In the genomic region with DNA sequence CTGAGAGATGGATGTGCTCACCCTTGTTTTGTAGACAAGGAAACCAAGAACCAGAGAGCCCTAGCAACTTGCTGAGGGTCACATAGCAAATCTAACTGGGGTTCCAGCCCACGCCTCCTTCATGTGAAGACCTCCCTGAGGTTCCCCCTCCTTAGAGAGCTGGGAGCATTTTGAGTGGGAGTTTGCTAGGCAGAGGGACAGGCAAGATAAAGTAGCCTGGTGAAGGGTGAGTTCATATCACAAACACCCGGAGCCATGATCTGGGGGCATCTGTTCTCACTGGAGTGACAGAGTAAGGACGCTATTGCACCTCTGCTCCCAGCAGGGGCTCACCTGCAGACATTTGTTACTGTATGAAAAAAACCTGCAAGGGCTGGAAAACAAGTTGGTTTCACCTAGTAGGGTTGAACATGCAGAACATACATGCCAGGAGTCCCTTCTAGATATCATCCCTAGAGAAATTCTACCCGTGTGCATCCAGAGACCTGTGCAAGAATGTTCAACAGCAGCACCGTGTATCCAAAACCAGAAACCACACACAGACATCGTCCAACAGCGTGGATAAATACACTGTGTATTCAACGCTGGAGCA, we compare ENCODE assay signal across 18 cellular contexts.
A peak's percentile ranks its signal among the peaks of the same experiment; 100 is the strongest.
DNase-seq lines count a peak whose midpoint lies in the region; ATAC-seq and TF ChIP-seq lines count a peak whose summit lies in the region.
"Had no signal": no experiment of that assay in that cellular context is flagged by ENCODE, and none has a peak within 500 bp of the region (broad histone marks: within the 10 kb centered on the region; RNA-seq: fewer than 3 reads in every experiment).

No MANE protein-coding gene starts in this region.

- H3K36me3 Mint-ChIP-seq in activated naive CD4-positive, alpha-beta T cell treated with anti-CD3 and anti-CD28 coated beads, Interleukin-2, amount 10 ng/mL, durations not matched to agents 7 days and 5 days: peaks cover 85% of the 10 kb centered on the region
- H3K36me3 Mint-ChIP-seq in activated CD4-positive, alpha-beta memory T cell treated with anti-CD3 and anti-CD28 coated beads for 36 hours: peaks cover 59% of the 10 kb centered on the region
- H3K36me3 Mint-ChIP-seq in effector memory CD8-positive, alpha-beta T cell (ENCODE audit: insufficient read depth): peaks cover 65% of the 10 kb centered on the region

- no peak overlapping the region for H3K4me3 Mint-ChIP-seq in activated naive CD4-positive, alpha-beta T cell treated with anti-CD3 and anti-CD28 coated beads, Interleukin-2, amount 10 ng/mL, durations not matched to agents 7 days and 5 days
- H3K4me3 Mint-ChIP-seq in activated CD4-positive, alpha-beta memory T cell treated with anti-CD3 and anti-CD28 coated beads for 36 hours: no peak overlapping the region
- peak overlapping the region; percentile 56 to 68 for H3K4me3 Mint-ChIP-seq in effector memory CD8-positive, alpha-beta T cell
- H3K4me3 Mint-ChIP-seq: brain had no signal

- H3K4me1 Mint-ChIP-seq in activated naive CD4-positive, alpha-beta T cell treated with anti-CD3 and anti-CD28 coated beads, Interleukin-2, amount 10 ng/mL, durations not matched to agents 7 days and 5 days: peaks cover 79% of the 10 kb centered on the region
- peaks cover 76% of the 10 kb centered on the region for H3K4me1 Mint-ChIP-seq in activated CD4-positive, alpha-beta memory T cell treated with anti-CD3 and anti-CD28 coated beads for 36 hours (ENCODE audit: low read depth)
- H3K4me1 Mint-ChIP-seq in effector memory CD8-positive, alpha-beta T cell (ENCODE audit: low read depth in 2 of 2): peaks cover 45 to 54% of the 10 kb centered on the region in 2 donors
- H3K4me1 Mint-ChIP-seq: brain had no signal

- CTCF ChIA-PET in activated naive CD4-positive, alpha-beta T cell treated with anti-CD3 and anti-CD28 coated beads, Interleukin-2, amount 10 ng/mL, durations not matched to agents 7 days and 5 days (lab: Charles Lee): interaction anchor here (0.6 kb wide), 1 partner anchor 18 kb away, joined by 3 read pairs; no protein-coding TSS in a partner anchor
- CTCF ChIA-PET in activated CD4-positive, alpha-beta memory T cell treated with anti-CD3 and anti-CD28 coated beads for 36 hours (lab: Charles Lee): no interaction called here

- ATAC-seq in effector memory CD8-positive, alpha-beta T cell (replicated peaks): no peak
- ATAC-seq in upper lobe of right lung: no peak
- no peak for ATAC-seq in HG03039 (IDR thresholded peaks at IDR 0.05; ENCODE audit: unreplicated experiment)
- ATAC-seq: heart left ventricle had no signal

- DNase-seq in activated naive CD4-positive, alpha-beta T cell treated with anti-CD3 and anti-CD28 coated beads, Interleukin-2, amount 10 ng/mL, durations not matched to agents 7 days and 5 days: no peak
- no peak for DNase-seq in activated naive CD4-positive, alpha-beta T cell (lab: John Stamatoyannopoulos, UW)
- DNase-seq in activated CD4-positive, alpha-beta memory T cell treated with anti-CD3 and anti-CD28 coated beads for 36 hours: no peak
- no peak for DNase-seq in effector memory CD8-positive, alpha-beta T cell
- DNase-seq in upper lobe of right lung (peak; percentile 4), NCI-H1417 treated with DMSO at 0.1 percent for 48 hours (lab: John Stamatoyannopoulos, UW) (no peak), esophagus squamous epithelium (lab: John Stamatoyannopoulos, UW) (no peak)
- DNase-seq: DMS153; heart left ventricle; Kasumi-1; NCI-H1417; nucleus accumbens; stimulated activated CD4-positive, alpha-beta T cell treated with anti-CD3 and anti-CD28 coated beads, Interleukin-1b, Interleukin-23, amount 100 ng/mL, for 48 hours had no signal

- H3K4me3 ChIP-seq in upper lobe of right lung: no peak overlapping the region
- H3K4me3 ChIP-seq in esophagus squamous epithelium: no peak overlapping the region
- H3K4me3 ChIP-seq: dorsolateral prefrontal cortex, esophagus muscularis mucosa, heart left ventricle, thoracic aorta had no signal

- peak overlapping the region; percentile 77 for H3K27ac Mint-ChIP-seq in activated naive CD4-positive, alpha-beta T cell treated with anti-CD3 and anti-CD28 coated beads, Interleukin-2, amount 10 ng/mL, durations not matched to agents 7 days and 5 days
- peak overlapping the region; percentile 84 for H3K27ac Mint-ChIP-seq in activated CD4-positive, alpha-beta memory T cell treated with anti-CD3 and anti-CD28 coated beads for 36 hours
- peak overlapping the region; percentile 89 to 96 for H3K27ac Mint-ChIP-seq in effector memory CD8-positive, alpha-beta T cell
- H3K27ac Mint-ChIP-seq: brain had no signal

- peaks cover 10% of the 10 kb centered on the region for H3K9me3 Mint-ChIP-seq in activated naive CD4-positive, alpha-beta T cell treated with anti-CD3 and anti-CD28 coated beads, Interleukin-2, amount 10 ng/mL, durations not matched to agents 7 days and 5 days
- H3K9me3 Mint-ChIP-seq in activated CD4-positive, alpha-beta memory T cell treated with anti-CD3 and anti-CD28 coated beads for 36 hours: peaks cover 9% of the 10 kb centered on the region
- H3K9me3 Mint-ChIP-seq in effector memory CD8-positive, alpha-beta T cell: no peaks in the 10 kb centered on the region

- intact Hi-C loops in activated CD4-positive, alpha-beta memory T cell treated with anti-CD3 and anti-CD28 coated beads for 36 hours (cut with micrococcal nuclease): loop anchor here (5.0 kb wide), 1 partner anchor 72 kb away; no protein-coding TSS in a partner anchor
- intact Hi-C loops in upper lobe of right lung (cut with DNase I): no loop called here
- intact Hi-C loops in esophagus squamous epithelium (cut with DNase I): no loop called here

- POLR2A ChIA-PET in activated CD4-positive, alpha-beta memory T cell treated with anti-CD3 and anti-CD28 coated beads for 36 hours (lab: Charles Lee): no interaction called here

- H3K27ac ChIP-seq in upper lobe of right lung (no peak overlapping the region), esophagus squamous epithelium (no peak overlapping the region)
- H3K27ac ChIP-seq: dorsolateral prefrontal cortex, esophagus muscularis mucosa, heart left ventricle, thoracic aorta had no signal

- H3K9me3 ChIP-seq in upper lobe of right lung (no peaks in the 10 kb centered on the region), esophagus squamous epithelium (no peaks in the 10 kb centered on the region)
- H3K9me3 ChIP-seq: thoracic aorta had no signal

- no peaks in the 10 kb centered on the region for H3K36me3 ChIP-seq in upper lobe of right lung
- no peaks in the 10 kb centered on the region for H3K36me3 ChIP-seq in esophagus squamous epithelium
- H3K36me3 ChIP-seq: esophagus muscularis mucosa, heart left ventricle, thoracic aorta had no signal

- TF ChIP-seq CTCF in upper lobe of right lung (IDR thresholded peaks at IDR 0.05) (no peak), esophagus squamous epithelium (IDR thresholded peaks at IDR 0.05) (no peak)

- 86 to 94% methylated on average over 6 of the region's 8 CpGs for WGBS in esophagus squamous epithelium, 2 donors

- H3K27me3 Mint-ChIP-seq in activated naive CD4-positive, alpha-beta T cell treated with anti-CD3 and anti-CD28 coated beads, Interleukin-2, amount 10 ng/mL, durations not matched to agents 7 days and 5 days: no peaks in the 10 kb centered on the region
- H3K27me3 Mint-ChIP-seq in activated CD4-positive, alpha-beta memory T cell treated with anti-CD3 and anti-CD28 coated beads for 36 hours: no peaks in the 10 kb centered on the region
- no peaks in the 10 kb centered on the region for H3K27me3 Mint-ChIP-seq in effector memory CD8-positive, alpha-beta T cell

- peaks cover 3% of the 10 kb centered on the region for H3K4me1 ChIP-seq in upper lobe of right lung
- H3K4me1 ChIP-seq in esophagus squamous epithelium: peaks cover 9 to 58% (median 30%) of the 10 kb centered on the region in 3 donors
- H3K4me1 ChIP-seq: esophagus muscularis mucosa had no signal

- H3K27me3 ChIP-seq in upper lobe of right lung (no peaks in the 10 kb centered on the region), esophagus squamous epithelium (peaks cover 0 to 24% (median 0%) of the 10 kb centered on the region in 4 donors)

- TF ChIP-seq POLR2A in esophagus squamous epithelium (IDR thresholded peaks at IDR 0.05): no peak

Comparison
In these comparisons a context has a peak if more than half of its experiments do, and no peak if none do; other contexts are left out.
1. H3K4me3 Mint-ChIP-seq: peak in effector memory CD8-positive, alpha-beta T cell (2 of 2); none in activated naive CD4-positive, alpha-beta T cell treated with anti-CD3 and anti-CD28 coated beads, Interleukin-2, amount 10 ng/mL, durations not matched to agents 7 days and 5 days (single experiment) and activated CD4-positive, alpha-beta memory T cell treated with anti-CD3 and anti-CD28 coated beads for 36 hours (single experiment).
2. Peak in every context shown above with its lines, with median percentiles within 50 percentile points of each other: H3K27ac Mint-ChIP-seq.